Comparison of ENCODE assay signal across 18 cellular contexts in the genomic region with DNA sequence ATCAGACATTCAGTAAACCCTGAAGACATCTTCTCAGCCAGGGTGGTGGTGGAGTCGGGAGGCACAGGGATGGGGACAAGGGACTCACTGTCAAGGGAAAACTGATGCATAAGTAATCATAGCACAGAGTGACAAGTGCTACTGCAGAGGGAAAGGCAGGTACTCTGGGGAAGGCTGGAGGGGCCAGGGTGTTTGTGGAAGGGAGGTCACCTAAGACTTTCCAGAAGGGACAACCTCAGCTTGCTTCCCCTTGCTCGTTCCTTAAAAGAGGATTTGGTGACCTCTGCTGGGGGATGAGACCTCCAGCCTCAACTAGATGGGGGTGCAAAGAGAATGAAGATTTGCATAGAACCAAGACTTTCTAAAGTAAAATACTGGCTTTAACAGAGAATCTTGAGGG.
A peak's percentile ranks its signal among the peaks of the same experiment; 100 is the strongest.
DNase-seq lines count a peak whose midpoint lies in the region; ATAC-seq and TF ChIP-seq lines count a peak whose summit lies in the region.
"Had no signal": no experiment of that assay in that cellular context is flagged by ENCODE, and none has a peak within 500 bp of the region (broad histone marks: within the 10 kb centered on the region; RNA-seq: fewer than 3 reads in every experiment).

No MANE protein-coding gene starts in this region.

- no peak for ATAC-seq in foreskin keratinocyte
- no peak for ATAC-seq in GM21447 (IDR thresholded peaks at IDR 0.05; ENCODE audit: unreplicated experiment)
- no peak for ATAC-seq in GM19023 (IDR thresholded peaks at IDR 0.05; ENCODE audit: unreplicated experiment)
- ATAC-seq: gastrocnemius medialis, GM12878, T-cell, upper lobe of right lung had no signal

- H3K9me3 ChIP-seq in breast epithelium: no peaks in the 10 kb centered on the region
- no peaks in the 10 kb centered on the region for H3K9me3 ChIP-seq in smooth muscle cell (replicated peaks; ENCODE audit: low read depth)
- H3K9me3 ChIP-seq: gastrocnemius medialis, upper lobe of right lung had no signal

- H3F3A ChIP-seq in smooth muscle cell (ENCODE audit: low read depth): peaks cover 18% of the 10 kb centered on the region

- no peaks in the 10 kb centered on the region for H3K4me1 ChIP-seq in breast epithelium
- no peaks in the 10 kb centered on the region for H3K4me1 ChIP-seq in foreskin keratinocyte
- H3K4me1 ChIP-seq in smooth muscle cell (ENCODE audit: low read depth): peaks cover 11% of the 10 kb centered on the region
- H3K4me1 ChIP-seq: upper lobe of right lung had no signal

- intact Hi-C loops in MCF 10A (cut with micrococcal nuclease) (no loop called here), breast epithelium (cut with DNase I; ENCODE audit: low total_unique reads) (no loop called here)

- no peak overlapping the region for H3K9ac ChIP-seq in smooth muscle cell (ENCODE audit: low read depth)

- H3K36me3 ChIP-seq in breast epithelium: no peaks in the 10 kb centered on the region
- no peaks in the 10 kb centered on the region for H3K36me3 ChIP-seq in smooth muscle cell (ENCODE audit: low read depth)
- H3K36me3 ChIP-seq: gastrocnemius medialis, upper lobe of right lung had no signal

- H2AFZ ChIP-seq in smooth muscle cell (ENCODE audit: low read depth): no peak overlapping the region

- TF ChIP-seq POLR2A in breast epithelium (IDR thresholded peaks at IDR 0.05): no peak

- peak; percentile 61 for DNase-seq in MCF 10A (ENCODE audit: unreplicated experiment)
- DNase-seq in breast epithelium (ENCODE audit: low spot score in 2 of 2): no peak
- DNase-seq in SK-MEL-5 (ENCODE audit: low read depth, low spot score): peak; percentile 45
- no peak for DNase-seq in foreskin keratinocyte
- no peak for DNase-seq in smooth muscle cell (lab: John Stamatoyannopoulos, UW; ENCODE audit: unreplicated experiment)
- no peak for DNase-seq in activated T-cell treated with anti-CD3 and anti-CD28 coated beads, Interleukin-2, amount 50 U/mL, for 24 hours
- DNase-seq: DMS79; effector CD8-positive, alpha-beta T cell; gastrocnemius medialis; kidney; NCI-H2081; NK-92 treated with Interleukin-12 subunit alpha and Interleukin-12 subunit beta, amount 100 ng/mL, for 24 hours; stimulated activated CD4-positive, alpha-beta T cell treated with anti-CD3 and anti-CD28 coated beads, Interleukin-4, amount 100 ng/mL, for 1 hour; T-cell; upper lobe of right lung had no signal

- H3K27me3 Mint-ChIP-seq in MCF 10A (ENCODE audit: insufficient read depth, unreplicated experiment): no peaks in the 10 kb centered on the region
- peaks cover 9% of the 10 kb centered on the region for H3K27me3 Mint-ChIP-seq in activated T-cell treated with anti-CD3 and anti-CD28 coated beads, Interleukin-2, amount 50 U/mL, for 24 hours

- H4K20me1 ChIP-seq in smooth muscle cell (ENCODE audit: low read depth): no peaks in the 10 kb centered on the region

- H3K27me3 ChIP-seq in breast epithelium: no peaks in the 10 kb centered on the region
- H3K27me3 ChIP-seq in foreskin keratinocyte: no peaks in the 10 kb centered on the region
- H3K27me3 ChIP-seq in smooth muscle cell (ENCODE audit: low read depth): no peaks in the 10 kb centered on the region
- H3K27me3 ChIP-seq: gastrocnemius medialis, upper lobe of right lung had no signal

- BruUV-seq in MCF 10A (replicated peaks; lab: Mats Ljungman, UMichigan): no TSS peak

- POLR2A ChIA-PET in MCF 10A (lab: Yijun Ruan, JAX): no interaction called here

- WGBS in smooth muscle cell (ENCODE audit: low lambda C conversion rate): 88% methylated on average over 2 of the region's 2 CpGs

- H3K4me1 Mint-ChIP-seq in MCF 10A (ENCODE audit: insufficient read depth, unreplicated experiment): peaks cover 8% of the 10 kb centered on the region
- H3K4me1 Mint-ChIP-seq in activated T-cell treated with anti-CD3 and anti-CD28 coated beads, Interleukin-2, amount 50 U/mL, for 24 hours (ENCODE audit: low read depth): no peaks in the 10 kb centered on the region
- H3K4me1 Mint-ChIP-seq: T-cell had no signal

- no peak overlapping the region for H3K27ac ChIP-seq in breast epithelium
- H3K27ac ChIP-seq in foreskin keratinocyte: no peak overlapping the region
- no peak overlapping the region for H3K27ac ChIP-seq in smooth muscle cell (ENCODE audit: low read depth)
- H3K27ac ChIP-seq: gastrocnemius medialis, upper lobe of right lung had no signal

- H3K4me2 ChIP-seq in smooth muscle cell: no peak overlapping the region

- in situ Hi-C loops in SK-MEL-5 (cut with HindIII; ENCODE audit: low pct_unique_long_range_greater_than_20kb, low sequenced_read_pairs): no loop called here

- no peaks in the 10 kb centered on the region for H3K9me3 Mint-ChIP-seq in MCF 10A (ENCODE audit: unreplicated experiment)
- no peaks in the 10 kb centered on the region for H3K9me3 Mint-ChIP-seq in activated T-cell treated with anti-CD3 and anti-CD28 coated beads, Interleukin-2, amount 50 U/mL, for 24 hours
- H3K9me3 Mint-ChIP-seq: T-cell had no signal

- peaks cover 4% of the 10 kb centered on the region for H3K36me3 Mint-ChIP-seq in MCF 10A (ENCODE audit: insufficient read depth, unreplicated experiment)
- H3K36me3 Mint-ChIP-seq in activated T-cell treated with anti-CD3 and anti-CD28 coated beads, Interleukin-2, amount 50 U/mL, for 24 hours (ENCODE audit: low read depth): no peaks in the 10 kb centered on the region
- H3K36me3 Mint-ChIP-seq: T-cell had no signal

- H3K4me3 Mint-ChIP-seq in MCF 10A (ENCODE audit: unreplicated experiment): no peak overlapping the region
- no peak overlapping the region for H3K4me3 Mint-ChIP-seq in activated T-cell treated with anti-CD3 and anti-CD28 coated beads, Interleukin-2, amount 50 U/mL, for 24 hours
- H3K4me3 Mint-ChIP-seq: T-cell had no signal

- H3K27ac Mint-ChIP-seq in MCF 10A (ENCODE audit: low read depth, unreplicated experiment): no peak overlapping the region
- no peak overlapping the region for H3K27ac Mint-ChIP-seq in activated T-cell treated with anti-CD3 and anti-CD28 coated beads, Interleukin-2, amount 50 U/mL, for 24 hours
- H3K27ac Mint-ChIP-seq: T-cell had no signal

- no peaks in the 10 kb centered on the region for H3K79me2 ChIP-seq in smooth muscle cell (ENCODE audit: low read depth)

- CTCF ChIA-PET in MCF 10A (lab: Yijun Ruan, JAX): interaction anchor here (0.7 kb wide), 1 partner anchor 693 kb away, joined by 3 read pairs; no protein-coding TSS in a partner anchor

- H3K4me3 ChIP-seq in breast epithelium (no peak overlapping the region), smooth muscle cell (no peak overlapping the region)
- H3K4me3 ChIP-seq: gastrocnemius medialis, GM12878, upper lobe of right lung had no signal

- TF ChIP-seq CTCF in MCF 10A (IDR thresholded peaks at IDR 0.05; ENCODE audit: unreplicated experiment) (no peak), breast epithelium (IDR thresholded peaks at IDR 0.05) (no peak), foreskin keratinocyte (conservative IDR thresholded peaks at IDR 0.05) (peak; percentile 44), smooth muscle cell (IDR thresholded peaks at IDR 0.05; ENCODE audit: borderline replicate concordance, insufficient read depth, poor library complexity, severe bottlenecking) (peak; percentile 16)

Comparison
In these comparisons a context has a peak if more than half of its experiments do, and no peak if none do; other contexts are left out.
1. DNase-seq: peak in MCF 10A (single experiment) and SK-MEL-5 (single experiment); none in breast epithelium (0 of 2), foreskin keratinocyte (0 of 2), smooth muscle cell (single experiment) and activated T-cell treated with anti-CD3 and anti-CD28 coated beads, Interleukin-2, amount 50 U/mL, for 24 hours (single experiment).
2. CTCF ChIP-seq: peak in foreskin keratinocyte (single experiment) and smooth muscle cell (single experiment); none in MCF 10A (single experiment) and breast epithelium (0 of 3).